ENCODE assay signal across 1 cellular context in the genomic region with DNA sequence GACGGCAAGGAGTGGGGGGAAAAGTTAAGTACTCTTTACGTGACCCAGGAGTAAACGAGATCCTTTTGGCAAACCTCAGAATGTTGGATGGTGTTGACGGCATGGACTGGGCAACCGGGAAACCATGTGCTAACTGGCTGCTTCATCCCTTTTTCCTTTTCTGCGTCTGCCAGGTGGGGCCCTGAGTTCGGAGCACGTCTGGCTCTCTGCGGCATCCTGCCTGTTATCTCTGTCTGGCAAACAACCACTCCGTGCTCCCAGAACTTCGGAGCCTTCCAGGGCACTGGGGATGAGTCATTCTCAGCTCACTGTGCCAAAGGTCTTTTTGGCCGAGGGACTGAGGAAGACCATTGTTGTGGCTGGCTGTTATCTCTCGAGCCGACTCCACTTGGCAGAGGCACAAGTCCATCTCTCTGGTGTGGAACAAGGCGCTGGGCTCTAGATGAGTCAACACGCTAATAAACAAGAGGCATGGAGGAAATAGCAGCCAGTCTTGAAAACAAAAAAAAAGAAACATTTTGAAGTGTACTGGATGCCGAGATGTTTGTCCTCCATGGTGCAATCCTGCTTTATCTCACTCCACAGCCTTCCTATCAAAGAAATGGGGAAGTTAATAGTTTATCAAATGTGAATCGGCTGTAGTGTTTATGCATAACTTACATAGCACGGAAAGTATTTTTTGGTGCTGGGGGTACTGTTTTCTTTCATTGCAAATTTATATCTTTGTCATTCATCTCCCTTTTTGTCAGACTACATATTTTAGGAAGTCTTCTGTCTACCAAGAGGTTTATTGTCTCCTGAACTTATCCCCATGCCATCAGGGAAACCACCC.
TF ChIP-seq lines count a peak whose summit lies in the region.

No MANE protein-coding gene starts in this region.

TF ChIP-seq in HepG2, 621 proteins besides CTCF, POLR2A, EP300 and RAD21 (continued from another document and continues in another):
- TF ChIP-seq ZNF598 (CRISPR knock-in tag; IDR thresholded peaks at IDR 0.05; ENCODE audit: borderline replicate concordance) (peak; percentile 96), NFRKB (IDR thresholded peaks at IDR 0.05) (no peak), HDAC2 (CRISPR knock-in tag; IDR thresholded peaks at IDR 0.05) (peak; percentile 94), LCORL (IDR thresholded peaks at IDR 0.05) (0 out of 2 replicates have a peak, but pooled peaks have one; percentile 20), LCORL (CRISPR knock-in tag; IDR thresholded peaks at IDR 0.05) (peak; percentile 98), HNRNPUL1 (IDR thresholded peaks at IDR 0.05; ENCODE audit: low read depth, low read length) (no peak), MYNN (CRISPR knock-in tag; IDR thresholded peaks at IDR 0.05; ENCODE audit: low read depth) (peak; percentile 62; the same call in 1 of the 2 replicates), ZNF841 (CRISPR knock-in tag; IDR thresholded peaks at IDR 0.05; ENCODE audit: borderline replicate concordance) (no peak), PHF8 (CRISPR knock-in tag; IDR thresholded peaks at IDR 0.05) (0 out of 2 replicates have a peak, but pooled peaks have one; percentile 25), POLR2AphosphoS2 (IDR thresholded peaks at IDR 0.05; ENCODE audit: low read depth, low read length) (no peak), ZSCAN29 (CRISPR knock-in tag; conservative IDR thresholded peaks at IDR 0.05) (peak; percentile 91), ZNF547 (CRISPR knock-in tag; IDR thresholded peaks at IDR 0.05) (peak; percentile 67; the same call in 1 of the 2 replicates), ZFP36 (IDR thresholded peaks at IDR 0.05; ENCODE audit: borderline replicate concordance, low read depth, low read length, partially characterized antibody) (no peak), ZNF501 (CRISPR knock-in tag; IDR thresholded peaks at IDR 0.05) (peak; percentile 90), ZNF430 (CRISPR knock-in tag; IDR thresholded peaks at IDR 0.05) (peak; percentile 91), GATAD2A (CRISPR knock-in tag; IDR thresholded peaks at IDR 0.05) (peak; percentile 98), TCF12 (IDR thresholded peaks at IDR 0.05) (no peak), TCF12 (CRISPR knock-in tag; IDR thresholded peaks at IDR 0.05) (peak; percentile 88), ZNF883 (CRISPR knock-in tag; IDR thresholded peaks at IDR 0.05; ENCODE audit: not compliant biosample characterization) (peak; percentile 76), ZNF773 (CRISPR knock-in tag; IDR thresholded peaks at IDR 0.05; ENCODE audit: borderline replicate concordance) (no peak), HHEX (CRISPR knock-in tag; IDR thresholded peaks at IDR 0.05) (peak; percentile 55), BCL6 (CRISPR knock-in tag; IDR thresholded peaks at IDR 0.05) (peak; percentile 95), BRCA1 (CRISPR knock-in tag; IDR thresholded peaks at IDR 0.05) (no peak), HCFC1 (IDR thresholded peaks at IDR 0.05; ENCODE audit: low read depth, low read length) (no peak), U2AF2 (IDR thresholded peaks at IDR 0.05; ENCODE audit: low read depth, low read length) (no peak), ATF7-NPFF (CRISPR knock-in tag; IDR thresholded peaks at IDR 0.05; ENCODE audit: low read depth) (peak; percentile 92), KLF13 (CRISPR knock-in tag; IDR thresholded peaks at IDR 0.05) (no peak), ZNF75D (CRISPR knock-in tag; IDR thresholded peaks at IDR 0.05; ENCODE audit: borderline replicate concordance) (no peak), ZNF121 (CRISPR knock-in tag; IDR thresholded peaks at IDR 0.05) (no peak), MLLT10 (CRISPR knock-in tag; IDR thresholded peaks at IDR 0.05) (no peak), ZNF329 (CRISPR knock-in tag; IDR thresholded peaks at IDR 0.05; ENCODE audit: low read depth) (0 out of 2 replicates have a peak, but pooled peaks have one; percentile 35), NFIC (IDR thresholded peaks at IDR 0.05; ENCODE audit: low read length) (peak; percentile 95)
- TF ChIP-seq, protein P1, sequence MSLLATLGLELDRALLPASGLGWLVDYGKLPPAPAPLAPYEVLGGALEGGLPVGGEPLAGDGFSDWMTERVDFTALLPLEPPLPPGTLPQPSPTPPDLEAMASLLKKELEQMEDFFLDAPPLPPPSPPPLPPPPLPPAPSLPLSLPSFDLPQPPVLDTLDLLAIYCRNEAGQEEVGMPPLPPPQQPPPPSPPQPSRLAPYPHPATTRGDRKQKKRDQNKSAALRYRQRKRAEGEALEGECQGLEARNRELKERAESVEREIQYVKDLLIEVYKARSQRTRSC (CRISPR knock-in tag; IDR thresholded peaks at IDR 0.05; ENCODE audit: low read depth), result no peak
- TF ChIP-seq, protein P2, sequence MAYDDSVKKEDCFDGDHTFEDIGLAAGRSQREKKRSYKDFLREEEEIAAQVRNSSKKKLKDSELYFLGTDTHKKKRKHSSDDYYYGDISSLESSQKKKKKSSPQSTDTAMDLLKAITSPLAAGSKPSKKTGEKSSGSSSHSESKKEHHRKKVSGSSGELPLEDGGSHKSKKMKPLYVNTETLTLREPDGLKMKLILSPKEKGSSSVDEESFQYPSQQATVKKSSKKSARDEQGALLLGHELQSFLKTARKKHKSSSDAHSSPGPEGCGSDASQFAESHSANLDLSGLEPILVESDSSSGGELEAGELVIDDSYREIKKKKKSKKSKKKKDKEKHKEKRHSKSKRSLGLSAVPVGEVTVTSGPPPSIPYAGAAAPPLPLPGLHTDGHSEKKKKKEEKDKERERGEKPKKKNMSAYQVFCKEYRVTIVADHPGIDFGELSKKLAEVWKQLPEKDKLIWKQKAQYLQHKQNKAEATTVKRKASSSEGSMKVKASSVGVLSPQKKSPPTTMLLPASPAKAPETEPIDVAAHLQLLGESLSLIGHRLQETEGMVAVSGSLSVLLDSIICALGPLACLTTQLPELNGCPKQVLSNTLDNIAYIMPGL (CRISPR knock-in tag; IDR thresholded peaks at IDR 0.05; ENCODE audit: borderline replicate concordance in 1 of 2, low read depth in 1 of 2), result peak; percentile 27 to 42; a peak in 1 of 4 replicates
- TF ChIP-seq, protein P3, sequence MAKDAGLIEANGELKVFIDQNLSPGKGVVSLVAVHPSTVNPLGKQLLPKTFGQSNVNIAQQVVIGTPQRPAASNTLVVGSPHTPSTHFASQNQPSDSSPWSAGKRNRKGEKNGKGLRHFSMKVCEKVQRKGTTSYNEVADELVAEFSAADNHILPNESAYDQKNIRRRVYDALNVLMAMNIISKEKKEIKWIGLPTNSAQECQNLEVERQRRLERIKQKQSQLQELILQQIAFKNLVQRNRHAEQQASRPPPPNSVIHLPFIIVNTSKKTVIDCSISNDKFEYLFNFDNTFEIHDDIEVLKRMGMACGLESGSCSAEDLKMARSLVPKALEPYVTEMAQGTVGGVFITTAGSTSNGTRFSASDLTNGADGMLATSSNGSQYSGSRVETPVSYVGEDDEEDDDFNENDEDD (CRISPR knock-in tag; IDR thresholded peaks at IDR 0.05; ENCODE audit: borderline replicate concordance), result peak; percentile 79; the same call in 1 of the 2 replicates
- TF ChIP-seq, protein P4, sequence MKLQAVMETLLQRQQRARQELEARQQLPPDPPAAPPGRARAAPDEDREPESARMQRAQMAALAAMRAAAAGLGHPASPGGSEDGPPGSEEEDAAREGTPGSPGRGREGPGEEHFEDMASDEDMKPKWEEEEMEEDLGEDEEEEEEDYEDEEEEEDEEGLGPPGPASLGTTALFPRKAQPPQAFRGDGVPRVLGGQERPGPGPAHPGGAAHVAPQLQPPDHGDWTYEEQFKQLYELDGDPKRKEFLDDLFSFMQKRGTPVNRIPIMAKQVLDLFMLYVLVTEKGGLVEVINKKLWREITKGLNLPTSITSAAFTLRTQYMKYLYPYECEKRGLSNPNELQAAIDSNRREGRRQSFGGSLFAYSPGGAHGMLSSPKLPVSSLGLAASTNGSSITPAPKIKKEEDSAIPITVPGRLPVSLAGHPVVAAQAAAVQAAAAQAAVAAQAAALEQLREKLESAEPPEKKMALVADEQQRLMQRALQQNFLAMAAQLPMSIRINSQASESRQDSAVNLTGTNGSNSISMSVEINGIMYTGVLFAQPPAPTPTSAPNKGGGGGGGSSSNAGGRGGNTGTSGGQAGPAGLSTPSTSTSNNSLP (IDR thresholded peaks at IDR 0.05; ENCODE audit: low read depth, low read length), result 0 out of 2 replicates have a peak, but pooled peaks have one; percentile 24
- TF ChIP-seq, protein P5, sequence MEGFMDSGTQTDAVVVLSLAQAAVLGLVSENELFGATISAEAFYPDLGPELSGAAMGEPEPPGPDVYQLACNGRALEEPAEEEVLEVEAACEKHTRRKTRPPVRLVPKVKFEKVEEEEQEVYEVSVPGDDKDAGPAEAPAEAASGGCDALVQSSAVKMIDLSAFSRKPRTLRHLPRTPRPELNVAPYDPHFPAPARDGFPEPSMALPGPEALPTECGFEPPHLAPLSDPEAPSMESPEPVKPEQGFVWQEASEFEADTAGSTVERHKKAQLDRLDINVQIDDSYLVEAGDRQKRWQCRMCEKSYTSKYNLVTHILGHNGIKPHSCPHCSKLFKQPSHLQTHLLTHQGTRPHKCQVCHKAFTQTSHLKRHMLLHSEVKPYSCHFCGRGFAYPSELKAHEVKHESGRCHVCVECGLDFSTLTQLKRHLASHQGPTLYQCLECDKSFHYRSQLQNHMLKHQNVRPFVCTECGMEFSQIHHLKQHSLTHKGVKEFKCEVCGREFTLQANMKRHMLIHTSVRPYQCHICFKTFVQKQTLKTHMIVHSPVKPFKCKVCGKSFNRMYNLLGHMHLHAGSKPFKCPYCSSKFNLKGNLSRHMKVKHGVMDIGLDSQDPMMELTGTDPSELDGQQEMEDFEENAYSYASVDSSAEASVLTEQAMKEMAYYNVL (CRISPR knock-in tag; IDR thresholded peaks at IDR 0.05; ENCODE audit: borderline replicate concordance), result peak; percentile 98
- TF ChIP-seq, protein P6, sequence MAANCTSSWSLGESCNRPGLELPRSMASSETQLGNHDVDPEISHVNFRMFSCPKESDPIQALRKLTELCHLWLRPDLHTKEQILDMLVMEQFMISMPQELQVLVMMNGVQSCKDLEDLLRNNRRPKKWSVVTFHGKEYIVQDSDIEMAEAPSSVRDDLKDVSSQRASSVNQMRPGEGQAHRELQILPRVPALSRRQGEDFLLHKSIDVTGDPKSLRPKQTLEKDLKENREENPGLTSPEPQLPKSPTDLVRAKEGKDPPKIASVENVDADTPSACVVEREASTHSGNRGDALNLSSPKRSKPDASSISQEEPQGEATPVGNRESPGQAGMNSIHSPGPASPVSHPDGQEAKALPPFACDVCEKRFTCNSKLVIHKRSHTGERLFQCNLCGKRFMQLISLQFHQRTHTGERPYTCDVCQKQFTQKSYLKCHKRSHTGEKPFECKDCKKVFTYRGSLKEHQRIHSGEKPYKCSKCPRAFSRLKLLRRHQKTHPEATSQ (CRISPR knock-in tag; IDR thresholded peaks at IDR 0.05; ENCODE audit: borderline replicate concordance), result peak; percentile 91
- TF ChIP-seq, protein P7, sequence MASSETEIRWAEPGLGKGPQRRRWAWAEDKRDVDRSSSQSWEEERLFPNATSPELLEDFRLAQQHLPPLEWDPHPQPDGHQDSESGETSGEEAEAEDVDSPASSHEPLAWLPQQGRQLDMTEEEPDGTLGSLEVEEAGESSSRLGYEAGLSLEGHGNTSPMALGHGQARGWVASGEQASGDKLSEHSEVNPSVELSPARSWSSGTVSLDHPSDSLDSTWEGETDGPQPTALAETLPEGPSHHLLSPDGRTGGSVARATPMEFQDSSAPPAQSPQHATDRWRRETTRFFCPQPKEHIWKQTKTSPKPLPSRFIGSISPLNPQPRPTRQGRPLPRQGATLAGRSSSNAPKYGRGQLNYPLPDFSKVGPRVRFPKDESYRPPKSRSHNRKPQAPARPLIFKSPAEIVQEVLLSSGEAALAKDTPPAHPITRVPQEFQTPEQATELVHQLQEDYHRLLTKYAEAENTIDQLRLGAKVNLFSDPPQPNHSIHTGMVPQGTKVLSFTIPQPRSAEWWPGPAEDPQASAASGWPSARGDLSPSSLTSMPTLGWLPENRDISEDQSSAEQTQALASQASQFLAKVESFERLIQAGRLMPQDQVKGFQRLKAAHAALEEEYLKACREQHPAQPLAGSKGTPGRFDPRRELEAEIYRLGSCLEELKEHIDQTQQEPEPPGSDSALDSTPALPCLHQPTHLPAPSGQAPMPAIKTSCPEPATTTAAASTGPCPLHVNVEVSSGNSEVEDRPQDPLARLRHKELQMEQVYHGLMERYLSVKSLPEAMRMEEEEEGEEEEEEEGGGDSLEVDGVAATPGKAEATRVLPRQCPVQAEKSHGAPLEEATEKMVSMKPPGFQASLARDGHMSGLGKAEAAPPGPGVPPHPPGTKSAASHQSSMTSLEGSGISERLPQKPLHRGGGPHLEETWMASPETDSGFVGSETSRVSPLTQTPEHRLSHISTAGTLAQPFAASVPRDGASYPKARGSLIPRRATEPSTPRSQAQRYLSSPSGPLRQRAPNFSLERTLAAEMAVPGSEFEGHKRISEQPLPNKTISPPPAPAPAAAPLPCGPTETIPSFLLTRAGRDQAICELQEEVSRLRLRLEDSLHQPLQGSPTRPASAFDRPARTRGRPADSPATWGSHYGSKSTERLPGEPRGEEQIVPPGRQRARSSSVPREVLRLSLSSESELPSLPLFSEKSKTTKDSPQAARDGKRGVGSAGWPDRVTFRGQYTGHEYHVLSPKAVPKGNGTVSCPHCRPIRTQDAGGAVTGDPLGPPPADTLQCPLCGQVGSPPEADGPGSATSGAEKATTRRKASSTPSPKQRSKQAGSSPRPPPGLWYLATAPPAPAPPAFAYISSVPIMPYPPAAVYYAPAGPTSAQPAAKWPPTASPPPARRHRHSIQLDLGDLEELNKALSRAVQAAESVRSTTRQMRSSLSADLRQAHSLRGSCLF (CRISPR knock-in tag; IDR thresholded peaks at IDR 0.05; ENCODE audit: borderline replicate concordance), result no peak
- TF ChIP-seq, protein P8, sequence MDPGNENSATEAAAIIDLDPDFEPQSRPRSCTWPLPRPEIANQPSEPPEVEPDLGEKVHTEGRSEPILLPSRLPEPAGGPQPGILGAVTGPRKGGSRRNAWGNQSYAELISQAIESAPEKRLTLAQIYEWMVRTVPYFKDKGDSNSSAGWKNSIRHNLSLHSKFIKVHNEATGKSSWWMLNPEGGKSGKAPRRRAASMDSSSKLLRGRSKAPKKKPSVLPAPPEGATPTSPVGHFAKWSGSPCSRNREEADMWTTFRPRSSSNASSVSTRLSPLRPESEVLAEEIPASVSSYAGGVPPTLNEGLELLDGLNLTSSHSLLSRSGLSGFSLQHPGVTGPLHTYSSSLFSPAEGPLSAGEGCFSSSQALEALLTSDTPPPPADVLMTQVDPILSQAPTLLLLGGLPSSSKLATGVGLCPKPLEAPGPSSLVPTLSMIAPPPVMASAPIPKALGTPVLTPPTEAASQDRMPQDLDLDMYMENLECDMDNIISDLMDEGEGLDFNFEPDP (CRISPR knock-in tag; conservative IDR thresholded peaks at IDR 0.05), result no peak
- TF ChIP-seq, protein P9, sequence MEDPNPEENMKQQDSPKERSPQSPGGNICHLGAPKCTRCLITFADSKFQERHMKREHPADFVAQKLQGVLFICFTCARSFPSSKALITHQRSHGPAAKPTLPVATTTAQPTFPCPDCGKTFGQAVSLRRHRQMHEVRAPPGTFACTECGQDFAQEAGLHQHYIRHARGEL (CRISPR knock-in tag; IDR thresholded peaks at IDR 0.05), result no peak
- TF ChIP-seq, protein P10, sequence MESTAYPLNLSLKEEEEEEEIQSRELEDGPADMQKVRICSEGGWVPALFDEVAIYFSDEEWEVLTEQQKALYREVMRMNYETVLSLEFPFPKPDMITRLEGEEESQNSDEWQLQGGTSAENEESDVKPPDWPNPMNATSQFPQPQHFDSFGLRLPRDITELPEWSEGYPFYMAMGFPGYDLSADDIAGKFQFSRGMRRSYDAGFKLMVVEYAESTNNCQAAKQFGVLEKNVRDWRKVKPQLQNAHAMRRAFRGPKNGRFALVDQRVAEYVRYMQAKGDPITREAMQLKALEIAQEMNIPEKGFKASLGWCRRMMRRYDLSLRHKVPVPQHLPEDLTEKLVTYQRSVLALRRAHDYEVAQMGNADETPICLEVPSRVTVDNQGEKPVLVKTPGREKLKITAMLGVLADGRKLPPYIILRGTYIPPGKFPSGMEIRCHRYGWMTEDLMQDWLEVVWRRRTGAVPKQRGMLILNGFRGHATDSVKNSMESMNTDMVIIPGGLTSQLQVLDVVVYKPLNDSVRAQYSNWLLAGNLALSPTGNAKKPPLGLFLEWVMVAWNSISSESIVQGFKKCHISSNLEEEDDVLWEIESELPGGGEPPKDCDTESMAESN (CRISPR knock-in tag; conservative IDR thresholded peaks at IDR 0.05), result peak; percentile 86
